ENCODE assay signal across 8 cellular contexts in genomic region chr11:63906585-63906984, GRCh38. TPM values are rescaled to one million over a fixed set of nuclear protein-coding genes. Genes with fewer than 3 reads are reported as not detected.
DNase-seq lines count a peak whose midpoint lies in the region; ATAC-seq and TF ChIP-seq lines count a peak whose summit lies in the region.

No MANE protein-coding gene starts in this region.

- 96 to 99% methylated on average over 5 to 7 of the region's 7 CpGs for WGBS in endodermal cell (ENCODE audit: insufficient coverage in 1 of 2, insufficient read length in 1 of 2), 2 experiments

- no peaks in the 10 kb centered on the region for H3K27me3 ChIP-seq in endodermal cell (ENCODE audit: control insufficient read depth, insufficient read depth, low read length, poor library complexity, severe bottlenecking)

- H3K27ac ChIP-seq in endodermal cell (ENCODE audit: low read depth, low read length): no peak overlapping the region

- H3K4me1 Mint-ChIP-seq in T-helper 2 cell treated with Interferon-gamma antibody and Interleukin-4, amounts not matched to agents 5 μg/mL and 100 μg/mL, for 36 hours (ENCODE audit: low read depth): no peaks in the 10 kb centered on the region
- peaks cover 4% of the 10 kb centered on the region for H3K4me1 Mint-ChIP-seq in endodermal cell

- no peaks in the 10 kb centered on the region for H3K9me3 ChIP-seq in endodermal cell (ENCODE audit: control insufficient read depth, low read length)

- peak; percentile 70 for TF ChIP-seq CTCF in endodermal cell (conservative IDR thresholded peaks at IDR 0.05)

- no peaks in the 10 kb centered on the region for H3K9me3 Mint-ChIP-seq in T-helper 2 cell treated with Interferon-gamma antibody and Interleukin-4, amounts not matched to agents 5 μg/mL and 100 μg/mL, for 36 hours
- H3K9me3 Mint-ChIP-seq in endodermal cell: no peaks in the 10 kb centered on the region

- H3K36me3 ChIP-seq in endodermal cell (ENCODE audit: control insufficient read depth, insufficient read depth, low read length): peaks cover 33% of the 10 kb centered on the region

- no peaks in the 10 kb centered on the region for H3K27me3 Mint-ChIP-seq in T-helper 2 cell treated with Interferon-gamma antibody and Interleukin-4, amounts not matched to agents 5 μg/mL and 100 μg/mL, for 36 hours (ENCODE audit: low read depth)
- no peaks in the 10 kb centered on the region for H3K27me3 Mint-ChIP-seq in endodermal cell (ENCODE audit: insufficient read depth)

- H3K27ac Mint-ChIP-seq in T-helper 2 cell treated with Interferon-gamma antibody and Interleukin-4, amounts not matched to agents 5 μg/mL and 100 μg/mL, for 36 hours: no peak overlapping the region
- no peak overlapping the region for H3K27ac Mint-ChIP-seq in endodermal cell

- no peak for ATAC-seq in GM21528 (IDR thresholded peaks at IDR 0.05; ENCODE audit: low FRiP score, unreplicated experiment)

- H3K4me3 Mint-ChIP-seq in T-helper 2 cell treated with Interferon-gamma antibody and Interleukin-4, amounts not matched to agents 5 μg/mL and 100 μg/mL, for 36 hours: no peak overlapping the region
- H3K4me3 Mint-ChIP-seq in endodermal cell: no peak overlapping the region

- no peak overlapping the region for H3K9ac ChIP-seq in endodermal cell (ENCODE audit: extremely low read depth, low read length, poor library complexity, severe bottlenecking)

- H3K4me1 ChIP-seq in endodermal cell (ENCODE audit: control insufficient read depth, insufficient read depth, low read length): peaks cover 9% of the 10 kb centered on the region

- peaks cover 45% of the 10 kb centered on the region for H3K36me3 Mint-ChIP-seq in T-helper 2 cell treated with Interferon-gamma antibody and Interleukin-4, amounts not matched to agents 5 μg/mL and 100 μg/mL, for 36 hours (ENCODE audit: low read depth)
- H3K36me3 Mint-ChIP-seq in endodermal cell (ENCODE audit: low read depth): peaks cover 26% of the 10 kb centered on the region

- H3K4me3 ChIP-seq in endodermal cell (ENCODE audit: low read length): no peak overlapping the region

- DNase-seq in T-helper 2 cell (peak in 4 of 5 experiments; percentile 26 to 60 (median 39)), endodermal cell (peak; percentile 80), NCI-H524 (lab: John Stamatoyannopoulos, UW) (no peak), glomerular visceral epithelial cell (ENCODE audit: extremely low spot score) (no peak)
- no peak for DNase-seq in T-helper 2 cell treated with Interferon-gamma antibody and Interleukin-4, amounts not matched to agents 5 μg/mL and 100 μg/mL, for 36 hours (ENCODE audit: low spot score)
- peak; percentile 50 to 56 for DNase-seq in activated CD4-positive, alpha-beta T cell treated with anti-CD3 and anti-CD28 coated beads for 4 hours
- peak; percentile 38 for DNase-seq in stimulated activated naive CD4-positive, alpha-beta T cell treated with Interleukin-2 at 50 U/mL for 16 hours (lab: John Stamatoyannopoulos, UW)

RNA-seq across cellular contexts. Expression of gene RCOR2, which starts 10.4 kb away (rescaled TPM):
- total RNA-seq in endodermal cell: 10 to 100 TPM; 45.0 to 51.4 TPM
- polyA plus RNA-seq in endodermal cell (2013, experiment 1 of 2): 111 TPM
- 95.2 TPM for polyA plus RNA-seq in endodermal cell (2013, experiment 2 of 2)

RNA-seq across cellular contexts. Expression of gene NAA40, which starts 32.2 kb away (rescaled TPM):
- total RNA-seq in endodermal cell: 10 to 100 TPM; 47.2 to 53.5 TPM
- polyA plus RNA-seq in endodermal cell (2013, experiment 1 of 2): 34.7 TPM
- polyA plus RNA-seq in endodermal cell (2013, experiment 2 of 2): 34.0 TPM

Comparison
In these comparisons a context has a peak if more than half of its experiments do, and no peak if none do; other contexts are left out.
1. DNase-seq: peak in T-helper 2 cell (4 of 5), activated CD4-positive, alpha-beta T cell treated with anti-CD3 and anti-CD28 coated beads for 4 hours (2 of 2), endodermal cell (single experiment) and stimulated activated naive CD4-positive, alpha-beta T cell treated with Interleukin-2 at 50 U/mL for 16 hours (single experiment); none in T-helper 2 cell treated with Interferon-gamma antibody and Interleukin-4, amounts not matched to agents 5 μg/mL and 100 μg/mL, for 36 hours (single experiment), NCI-H524 (0 of 2) and glomerular visceral epithelial cell (single experiment).